34 cellular contexts compared by ENCODE assay signal in genomic region chr3:4419920-4420319, GRCh38.
"Had no signal": no experiment of that assay in that cellular context is flagged by ENCODE, and none has a peak within 500 bp of the region (broad histone marks: within the 10 kb centered on the region; RNA-seq: fewer than 3 reads in every experiment).

No MANE protein-coding gene starts in this region.

- H3K27ac Mint-ChIP-seq: activated CD4-positive, alpha-beta memory T cell treated with anti-CD3 and anti-CD28 coated beads, Interleukin-2, amount 10 ng/mL, durations not matched to agents 7 days and 5 days; activated CD4-positive, alpha-beta T cell treated with anti-CD3 and anti-CD28 coated beads, Interleukin-2, amount 10 ng/mL, durations not matched to agents 7 days and 5 days; activated naive CD4-positive, alpha-beta T cell treated with anti-CD3 and anti-CD28 coated beads, Interleukin-2, amount 10 ng/mL, durations not matched to agents 7 days and 5 days; activated naive CD8-positive, alpha-beta T cell treated with anti-CD3 and anti-CD28 coated beads, Interleukin-2, amount 10 ng/mL, durations not matched to agents 7 days and 5 days; activated T-helper 1 cell treated with anti-CD3 and anti-CD28 coated beads, Interleukin-12 subunit alpha, Interleukin-12 subunit beta, Interleukin-2, Interleukin-4 antibody, amounts not matched to agents 30 ng/mL and 10 ng/mL and 1 ng/mL, durations not matched to agents 14 hours and 24 hours and 36 hours; T-helper 17 cell; T-helper 2 cell treated with Interferon-gamma antibody and Interleukin-4, amounts not matched to agents 5 μg/mL and 100 μg/mL, for 36 hours had no signal

- H3K4me3 Mint-ChIP-seq: activated CD4-positive, alpha-beta memory T cell treated with anti-CD3 and anti-CD28 coated beads, Interleukin-2, amount 10 ng/mL, durations not matched to agents 7 days and 5 days; activated CD4-positive, alpha-beta T cell treated with anti-CD3 and anti-CD28 coated beads, Interleukin-2, amount 10 ng/mL, durations not matched to agents 7 days and 5 days; activated naive CD4-positive, alpha-beta T cell treated with anti-CD3 and anti-CD28 coated beads, Interleukin-2, amount 10 ng/mL, durations not matched to agents 7 days and 5 days; activated naive CD8-positive, alpha-beta T cell treated with anti-CD3 and anti-CD28 coated beads, Interleukin-2, amount 10 ng/mL, durations not matched to agents 7 days and 5 days; activated T-cell treated with anti-CD3 and anti-CD28 coated beads, Interleukin-2, amount 50 U/mL, for 4 hours; activated T-helper 1 cell treated with anti-CD3 and anti-CD28 coated beads, Interleukin-12 subunit alpha, Interleukin-12 subunit beta, Interleukin-2, Interleukin-4 antibody, amounts not matched to agents 30 ng/mL and 10 ng/mL and 1 ng/mL, durations not matched to agents 14 hours and 24 hours and 36 hours; brain; effector memory CD8-positive, alpha-beta T cell; T-helper 17 cell; T-helper 2 cell treated with Interferon-gamma antibody and Interleukin-4, amounts not matched to agents 5 μg/mL and 100 μg/mL, for 36 hours had no signal

- H3K27ac ChIP-seq: breast epithelium, cardiac muscle cell, colonic mucosa, gastroesophageal sphincter, heart right ventricle, hepatocyte had no signal

- H3K9me3 Mint-ChIP-seq: activated CD4-positive, alpha-beta memory T cell treated with anti-CD3 and anti-CD28 coated beads, Interleukin-2, amount 10 ng/mL, durations not matched to agents 7 days and 5 days; activated CD4-positive, alpha-beta T cell treated with anti-CD3 and anti-CD28 coated beads, Interleukin-2, amount 10 ng/mL, durations not matched to agents 7 days and 5 days; activated naive CD4-positive, alpha-beta T cell treated with anti-CD3 and anti-CD28 coated beads, Interleukin-2, amount 10 ng/mL, durations not matched to agents 7 days and 5 days; activated naive CD4-positive, alpha-beta T cell treated with anti-CD3 and anti-CD28 coated beads, Interleukin-2, amount 50 U/mL, for 72 hours; activated naive CD8-positive, alpha-beta T cell treated with anti-CD3 and anti-CD28 coated beads, Interleukin-2, amount 10 ng/mL, durations not matched to agents 7 days and 5 days; activated T-cell treated with anti-CD3 and anti-CD28 coated beads, Interleukin-2, amount 50 U/mL, for 4 hours; activated T-helper 1 cell treated with anti-CD3 and anti-CD28 coated beads, Interleukin-12 subunit alpha, Interleukin-12 subunit beta, Interleukin-2, Interleukin-4 antibody, amounts not matched to agents 30 ng/mL and 10 ng/mL and 1 ng/mL, durations not matched to agents 14 hours and 24 hours and 36 hours; brain; effector memory CD8-positive, alpha-beta T cell; T-helper 2 cell treated with Interferon-gamma antibody and Interleukin-4, amounts not matched to agents 5 μg/mL and 100 μg/mL, for 36 hours had no signal

- DNase-seq: activated CD4-positive, alpha-beta memory T cell treated with anti-CD3 and anti-CD28 coated beads, Interleukin-2, amount 10 ng/mL, durations not matched to agents 7 days and 5 days; activated CD4-positive, alpha-beta T cell treated with anti-CD3 and anti-CD28 coated beads for 1 hour; activated CD4-positive, alpha-beta T cell treated with anti-CD3 and anti-CD28 coated beads for 4 hours; activated CD4-positive, alpha-beta T cell treated with anti-CD3 and anti-CD28 coated beads, Interleukin-2, amount 10 ng/mL, durations not matched to agents 7 days and 5 days; activated CD4-positive, alpha-beta T cell treated with anti-CD3 and anti-CD28 coated beads, Interleukin-2, amount 50 U/mL, for 4 hours; activated CD8-positive, alpha-beta memory T cell treated with anti-CD3 and anti-CD28 coated beads, Interleukin-2, amount 50 U/mL, for 48 hours; activated gamma-delta T cell; activated naive CD4-positive, alpha-beta T cell; activated naive CD4-positive, alpha-beta T cell treated with anti-CD3 and anti-CD28 coated beads, Interleukin-2, amount 10 ng/mL, durations not matched to agents 7 days and 5 days; activated naive CD8-positive, alpha-beta T cell treated with anti-CD3 and anti-CD28 coated beads, Interleukin-2, amount 10 ng/mL, durations not matched to agents 7 days and 5 days; activated T-cell treated with anti-CD3 and anti-CD28 coated beads for 4 hours; activated T-cell treated with anti-CD3 and anti-CD28 coated beads, Interleukin-2, amount 50 U/mL, for 4 hours; central memory CD4-positive, alpha-beta T cell; cerebellar nuclear complex; colonic mucosa; effector CD4-positive, alpha-beta T cell; effector memory CD8-positive, alpha-beta T cell; esophagus squamous epithelium; foreskin melanocyte; heart right ventricle; T-helper 1 cell; T-helper 17 cell; T1000 had no signal

- H3K4me1 Mint-ChIP-seq: activated naive CD4-positive, alpha-beta T cell treated with anti-CD3 and anti-CD28 coated beads, Interleukin-2, amount 10 ng/mL, durations not matched to agents 7 days and 5 days; activated naive CD8-positive, alpha-beta T cell treated with anti-CD3 and anti-CD28 coated beads, Interleukin-2, amount 10 ng/mL, durations not matched to agents 7 days and 5 days; T-helper 17 cell had no signal

- H3K4me3 ChIP-seq: ascending aorta, breast epithelium, cardiac muscle cell, colonic mucosa, esophagus squamous epithelium, gastroesophageal sphincter, heart right ventricle, hepatocyte had no signal

- H2AFZ ChIP-seq: hepatocyte had no signal

- H3K36me3 ChIP-seq: ascending aorta, breast epithelium, colonic mucosa had no signal

- H3K4me1 ChIP-seq: breast epithelium, colonic mucosa had no signal

- ATAC-seq: activated naive CD4-positive, alpha-beta T cell treated with anti-CD3 and anti-CD28 coated beads, Interleukin-2, amount 50 U/mL, for 72 hours; activated T-cell treated with anti-CD3 and anti-CD28 coated beads, Interleukin-2, amount 50 U/mL, for 4 hours; effector memory CD8-positive, alpha-beta T cell; gastroesophageal sphincter; heart right ventricle; T-helper 17 cell had no signal

- H3K27me3 ChIP-seq: ascending aorta, breast epithelium, cardiac muscle cell, colonic mucosa, esophagus squamous epithelium, gastroesophageal sphincter, heart right ventricle, hepatocyte had no signal

- H3K27me3 Mint-ChIP-seq: activated CD4-positive, alpha-beta memory T cell treated with anti-CD3 and anti-CD28 coated beads, Interleukin-2, amount 10 ng/mL, durations not matched to agents 7 days and 5 days; activated CD4-positive, alpha-beta T cell treated with anti-CD3 and anti-CD28 coated beads, Interleukin-2, amount 10 ng/mL, durations not matched to agents 7 days and 5 days; activated naive CD4-positive, alpha-beta T cell treated with anti-CD3 and anti-CD28 coated beads, Interleukin-2, amount 10 ng/mL, durations not matched to agents 7 days and 5 days; activated naive CD8-positive, alpha-beta T cell treated with anti-CD3 and anti-CD28 coated beads, Interleukin-2, amount 10 ng/mL, durations not matched to agents 7 days and 5 days; brain; effector memory CD8-positive, alpha-beta T cell; T-helper 17 cell had no signal

- H3K79me2 ChIP-seq: hepatocyte had no signal

- FAIRE-seq: endometrium, endothelial cell of umbilical vein had no signal

- H3K36me3 Mint-ChIP-seq: activated naive CD4-positive, alpha-beta T cell treated with anti-CD3 and anti-CD28 coated beads, Interleukin-2, amount 50 U/mL, for 72 hours had no signal

- H3K4me2 ChIP-seq: hepatocyte had no signal

- H3K9me3 ChIP-seq: ascending aorta, breast epithelium, colonic mucosa, esophagus squamous epithelium, gastroesophageal sphincter, heart right ventricle had no signal
